ENCODE assay signal across 1 cellular context in genomic region chr16:88811850-88812736, GRCh38.
TF ChIP-seq lines count a peak whose summit lies in the region.

Gene APRT, minus strand, starts transcription at chr16:88811928. Its CDS starts 29 bp downstream, at chr16:88811899.

TF ChIP-seq in HepG2, 621 proteins besides CTCF, POLR2A, EP300 and RAD21 (continued from another document and continues in another):
- TF ChIP-seq THAP9 (CRISPR knock-in tag; IDR thresholded peaks at IDR 0.05; ENCODE audit: borderline replicate concordance), result peak; percentile 4; the same call in 1 of the 2 replicates
- no peak; the same call in 1 of the 2 replicates for TF ChIP-seq RERE (CRISPR knock-in tag; IDR thresholded peaks at IDR 0.05; ENCODE audit: low read depth)
- TF ChIP-seq DR1 (CRISPR knock-in tag; IDR thresholded peaks at IDR 0.05), result no peak
- 0 out of 2 replicates have a peak, but pooled peaks have one; percentile 13 for TF ChIP-seq ZNF652 (CRISPR knock-in tag; IDR thresholded peaks at IDR 0.05; ENCODE audit: borderline replicate concordance, low read depth)
- no peak; the same call in none of the 2 replicates for TF ChIP-seq HIVEP1 (CRISPR knock-in tag; IDR thresholded peaks at IDR 0.05)
- no peak for TF ChIP-seq HOXA5 (CRISPR knock-in tag; IDR thresholded peaks at IDR 0.05)
- TF ChIP-seq ZNF646 (CRISPR knock-in tag; IDR thresholded peaks at IDR 0.05), result no peak; the same call in 1 of the 2 replicates
- no peak for TF ChIP-seq ZNF3 (CRISPR knock-in tag; IDR thresholded peaks at IDR 0.05)
- no peak for TF ChIP-seq ZUFSP (CRISPR knock-in tag; IDR thresholded peaks at IDR 0.05; ENCODE audit: borderline replicate concordance)
- peak; percentile 79 for TF ChIP-seq ETV5 (CRISPR knock-in tag; IDR thresholded peaks at IDR 0.05; ENCODE audit: borderline replicate concordance)
- TF ChIP-seq ZNF564 (CRISPR knock-in tag; IDR thresholded peaks at IDR 0.05), result no peak; the same call in 1 of the 2 replicates
- no peak for TF ChIP-seq FIP1L1 (IDR thresholded peaks at IDR 0.05; ENCODE audit: borderline replicate concordance, insufficient read depth, low read depth, low read length)
- no peak for TF ChIP-seq CENPX (CRISPR knock-in tag; IDR thresholded peaks at IDR 0.05)
- TF ChIP-seq ZNF430 (CRISPR knock-in tag; IDR thresholded peaks at IDR 0.05), result no peak
- no peak for TF ChIP-seq MAFG (CRISPR knock-in tag; IDR thresholded peaks at IDR 0.05)
- TF ChIP-seq ZNF552 (CRISPR knock-in tag; IDR thresholded peaks at IDR 0.05; ENCODE audit: borderline replicate concordance), result peak; percentile 76; the same call in 1 of the 2 replicates
- 0 out of 2 replicates have a peak, but pooled peaks have one; percentile 9 for TF ChIP-seq NCOR1 (IDR thresholded peaks at IDR 0.05; ENCODE audit: borderline replicate concordance, low read length)
- peak; percentile 92 for TF ChIP-seq ZSCAN31 (CRISPR knock-in tag; IDR thresholded peaks at IDR 0.05; ENCODE audit: low read depth)
- no peak for TF ChIP-seq ZNF83 (CRISPR knock-in tag; IDR thresholded peaks at IDR 0.05; ENCODE audit: borderline replicate concordance)
- TF ChIP-seq CREB3 (CRISPR knock-in tag; IDR thresholded peaks at IDR 0.05), result no peak; the same call in 1 of the 2 replicates
- peak; percentile 87 for TF ChIP-seq ZNF318 (CRISPR knock-in tag; IDR thresholded peaks at IDR 0.05)
- no peak for TF ChIP-seq ATF3 (CRISPR knock-in tag; IDR thresholded peaks at IDR 0.05)
- TF ChIP-seq ZNF343 (CRISPR knock-in tag; IDR thresholded peaks at IDR 0.05), result peak; percentile 76; the same call in 1 of the 2 replicates
